Comparison of ENCODE assay signal across 17 cellular contexts in genomic region chr4:122747883-122748282, GRCh38. TPM values are rescaled to one million over a fixed set of nuclear protein-coding genes. Genes with fewer than 3 reads are reported as not detected.
DNase-seq lines count a peak whose midpoint lies in the region; ATAC-seq and TF ChIP-seq lines count a peak whose summit lies in the region.
"Had no signal": no experiment of that assay in that cellular context is flagged by ENCODE, and none has a peak within 500 bp of the region (broad histone marks: within the 10 kb centered on the region; RNA-seq: fewer than 3 reads in every experiment).

No MANE protein-coding gene starts in this region.

- in situ Hi-C loops in brain microvascular endothelial cell (cut with HindIII; ENCODE audit: low pct_ligation_motif_present, low sequenced_read_pairs): no loop called here

- H3K27ac ChIP-seq in brain microvascular endothelial cell (peak overlapping the region; percentile 4), foreskin keratinocyte (no peak overlapping the region)
- H3K27ac ChIP-seq: thoracic aorta had no signal

- H3K27me3 ChIP-seq in brain microvascular endothelial cell (replicated peaks): no peaks in the 10 kb centered on the region
- H3K27me3 ChIP-seq in foreskin keratinocyte: no peaks in the 10 kb centered on the region
- H3K27me3 ChIP-seq: MG63 had no signal

- no peaks in the 10 kb centered on the region for H3K36me3 Mint-ChIP-seq in IgD-negative memory B cell

- TF ChIP-seq CTCF in brain microvascular endothelial cell (IDR thresholded peaks at IDR 0.05; ENCODE audit: low read depth, low read length, missing control alignments) (no peak), foreskin keratinocyte (conservative IDR thresholded peaks at IDR 0.05) (no peak)

- H3K27me3 Mint-ChIP-seq in IgD-negative memory B cell: peaks cover 8% of the 10 kb centered on the region

- H3K4me3 ChIP-seq in brain microvascular endothelial cell (ENCODE audit: low read depth, low read length): no peak overlapping the region
- H3K4me3 ChIP-seq: MG63, thoracic aorta had no signal

- DNase-seq in AG08396 (ENCODE audit: low spot score) (peak; percentile 22), brain microvascular endothelial cell (peak; percentile 76), foreskin keratinocyte (peak in 1 of 2 donors; percentile 44), hippocampal formation (lab: John Stamatoyannopoulos, UW) (no peak), Ammon's horn (ENCODE audit: low spot score) (no peak), NCI-H345 (lab: John Stamatoyannopoulos, UW) (no peak), HT-29 (ENCODE audit: low spot score) (no peak)
- DNase-seq: activated CD4-positive, alpha-beta T cell treated with anti-CD3 and anti-CD28 coated beads for 4 hours; activated naive CD8-positive, alpha-beta T cell treated with anti-CD3 and anti-CD28 coated beads for 36 hours; activated T-cell treated with anti-CD3 and anti-CD28 coated beads, Interleukin-2, amount 50 U/mL, for 24 hours; erythroblast; MG63; natural killer cell; NCI-H774; stimulated activated CD4-positive, alpha-beta T cell treated with anti-CD3 and anti-CD28 coated beads, Interleukin-2, amount 100 ng/mL, for 24 hours had no signal

- no peaks in the 10 kb centered on the region for H3K9me3 Mint-ChIP-seq in IgD-negative memory B cell
- H3K9me3 Mint-ChIP-seq: natural killer cell had no signal

- no peaks in the 10 kb centered on the region for H3K36me3 ChIP-seq in brain microvascular endothelial cell (replicated peaks)
- H3K36me3 ChIP-seq: MG63 had no signal

- no peak overlapping the region for H3K4me3 Mint-ChIP-seq in IgD-negative memory B cell
- H3K4me3 Mint-ChIP-seq: activated naive CD8-positive, alpha-beta T cell treated with anti-CD3 and anti-CD28 coated beads for 36 hours; activated T-cell treated with anti-CD3 and anti-CD28 coated beads, Interleukin-2, amount 50 U/mL, for 24 hours; natural killer cell had no signal

- H3K27ac Mint-ChIP-seq in IgD-negative memory B cell: peak overlapping the region in 2 of 3 donors; percentile 47 to 48
- H3K27ac Mint-ChIP-seq: activated naive CD8-positive, alpha-beta T cell treated with anti-CD3 and anti-CD28 coated beads for 36 hours; activated T-cell treated with anti-CD3 and anti-CD28 coated beads, Interleukin-2, amount 50 U/mL, for 24 hours; natural killer cell had no signal

- peak; percentile 80 for ATAC-seq in foreskin keratinocyte
- ATAC-seq: natural killer cell had no signal

- H3K4me1 ChIP-seq in foreskin keratinocyte: no peaks in the 10 kb centered on the region

- no peaks in the 10 kb centered on the region for H3K4me1 Mint-ChIP-seq in IgD-negative memory B cell
- H3K4me1 Mint-ChIP-seq: activated naive CD8-positive, alpha-beta T cell treated with anti-CD3 and anti-CD28 coated beads for 36 hours had no signal

RNA-seq across cellular contexts. Expression of gene BBS12, which starts 15.4 kb away (rescaled TPM):
- 0.68 TPM for polyA plus RNA-seq in IgD-negative memory B cell
- 3.0 and 3.4 TPM in 2 replicates for total RNA-seq in foreskin keratinocyte
- 1.6 TPM in 2 replicates for polyA plus RNA-seq in foreskin keratinocyte
- 0.43 and 0.50 TPM in 2 replicates for total RNA-seq in HT-29 (2014; rRNA removed; shearing (Covaris generic))

Comparison
In these comparisons a context has a peak if more than half of its experiments do, and no peak if none do; other contexts are left out.
1. DNase-seq: peak in AG08396 (single experiment) and brain microvascular endothelial cell (single experiment); none in hippocampal formation (0 of 2), Ammon's horn (single experiment), NCI-H345 (single experiment) and HT-29 (single experiment).